8 cellular contexts compared by ENCODE assay signal in genomic region chr22:31296258-31296657, GRCh38. TPM values are rescaled to one million over a fixed set of nuclear protein-coding genes. Genes with fewer than 3 reads are reported as not detected.
A peak's percentile ranks its signal among the peaks of the same experiment; 100 is the strongest.
DNase-seq lines count a peak whose midpoint lies in the region; ATAC-seq and TF ChIP-seq lines count a peak whose summit lies in the region.

No MANE protein-coding gene starts in this region.

- TF ChIP-seq POLR2A in testis (IDR thresholded peaks at IDR 0.05): no peak

- no peaks in the 10 kb centered on the region for H3K79me2 ChIP-seq in Karpas-422 (ENCODE audit: low read length)

- H3K27me3 Mint-ChIP-seq in activated T-cell treated with anti-CD3 and anti-CD28 coated beads, Interleukin-2, amount 50 U/mL, for 24 hours: no peaks in the 10 kb centered on the region

- H3K27ac ChIP-seq in ascending aorta (peak overlapping the region; percentile 71 to 99), testis (peak overlapping the region; percentile 12 to 99), Karpas-422 (ENCODE audit: low read length) (no peak overlapping the region)

- H4K20me1 ChIP-seq in Karpas-422 (ENCODE audit: insufficient read depth, low read depth, low read length): no peaks in the 10 kb centered on the region

- no peak overlapping the region for H3K4me3 ChIP-seq in ascending aorta
- H3K4me3 ChIP-seq in testis: no peak overlapping the region
- no peak overlapping the region for H3K4me3 ChIP-seq in Karpas-422 (ENCODE audit: low read length)

- no peaks in the 10 kb centered on the region for H3K27me3 ChIP-seq in ascending aorta
- H3K27me3 ChIP-seq in testis: no peaks in the 10 kb centered on the region
- no peaks in the 10 kb centered on the region for H3K27me3 ChIP-seq in Karpas-422 (ENCODE audit: low read length)

- intact Hi-C loops in ascending aorta (cut with DNase I) (loop anchor here (10.0 kb wide), 1 partner anchor 351 kb away; no protein-coding TSS in a partner anchor), left colon (cut with DNase I, micrococcal nuclease) (no loop called here), testis (cut with DNase I; ENCODE audit: low total_unique reads) (no loop called here)

- no peak for DNase-seq in activated T-cell treated with anti-CD3 and anti-CD28 coated beads, Interleukin-2, amount 50 U/mL, for 24 hours
- no peak for DNase-seq in activated T-cell treated with anti-CD3 and anti-CD28 coated beads for 4 hours
- no peak for DNase-seq in ascending aorta (ENCODE audit: low spot score in 2 of 2)
- no peak for DNase-seq in left colon
- no peak for DNase-seq in testis
- DNase-seq in germinal center (ENCODE audit: low spot score): no peak
- no peak for DNase-seq in Karpas-422

- no peak overlapping the region for H2AFZ ChIP-seq in Karpas-422 (ENCODE audit: low read length)

- H3K4me1 ChIP-seq in ascending aorta: peaks cover 16 to 22% of the 10 kb centered on the region in 2 donors
- H3K4me1 ChIP-seq in testis: peaks cover 34% of the 10 kb centered on the region
- H3K4me1 ChIP-seq in Karpas-422 (ENCODE audit: low read length): peaks cover 25% of the 10 kb centered on the region

- WGBS in testis, 2 donors: 62 to 67% methylated on average over 4 of the region's 4 CpGs

- no peaks in the 10 kb centered on the region for H3K9me2 ChIP-seq in Karpas-422 (replicated peaks; ENCODE audit: insufficient read depth, low read length)

- H3K9me3 ChIP-seq in ascending aorta: no peaks in the 10 kb centered on the region
- no peaks in the 10 kb centered on the region for H3K9me3 ChIP-seq in testis
- no peaks in the 10 kb centered on the region for H3K9me3 ChIP-seq in Karpas-422 (ENCODE audit: low read length)

- TF ChIP-seq CTCF in ascending aorta (IDR thresholded peaks at IDR 0.05): no peak
- no peak for TF ChIP-seq CTCF in testis (IDR thresholded peaks at IDR 0.05)

- H3K4me2 ChIP-seq in Karpas-422 (ENCODE audit: low read depth, low read length, poor library complexity, severe bottlenecking): no peak overlapping the region

- H3K4me1 Mint-ChIP-seq in activated T-cell treated with anti-CD3 and anti-CD28 coated beads, Interleukin-2, amount 50 U/mL, for 24 hours (ENCODE audit: low read depth): peaks cover 65% of the 10 kb centered on the region

- no peak overlapping the region for H3K9ac ChIP-seq in Karpas-422 (ENCODE audit: low read length)

- peak overlapping the region; percentile 71 for H3K27ac Mint-ChIP-seq in activated T-cell treated with anti-CD3 and anti-CD28 coated beads, Interleukin-2, amount 50 U/mL, for 24 hours

- no peaks in the 10 kb centered on the region for H3K36me3 ChIP-seq in ascending aorta
- H3K36me3 ChIP-seq in testis (ENCODE audit: low read depth, missing control alignments): no peaks in the 10 kb centered on the region
- no peaks in the 10 kb centered on the region for H3K36me3 ChIP-seq in Karpas-422 (ENCODE audit: insufficient read depth, low read length)

- H3K4me3 Mint-ChIP-seq in activated T-cell treated with anti-CD3 and anti-CD28 coated beads, Interleukin-2, amount 50 U/mL, for 24 hours: peak overlapping the region; percentile 51

- H3K36me3 Mint-ChIP-seq in activated T-cell treated with anti-CD3 and anti-CD28 coated beads, Interleukin-2, amount 50 U/mL, for 24 hours (ENCODE audit: low read depth): peaks cover 2% of the 10 kb centered on the region

- ATAC-seq in left colon: peak; percentile 38
- ATAC-seq in HG02938 (IDR thresholded peaks at IDR 0.05; ENCODE audit: unreplicated experiment): no peak

- no peaks in the 10 kb centered on the region for H3K9me3 Mint-ChIP-seq in activated T-cell treated with anti-CD3 and anti-CD28 coated beads, Interleukin-2, amount 50 U/mL, for 24 hours

RNA-seq across cellular contexts. Expression of gene PIK3IP1, which starts 4.0 kb away (rescaled TPM):
- total RNA-seq in ascending aorta (16.4 TPM), left colon (10 to 100 TPM in 1 of 2 donors, 1 to 10 TPM in 1; 8.1 to 21.9 TPM), testis (10 to 100 TPM; 65.9 to 89.2 TPM)
- polyA plus RNA-seq in testis (ENCODE audit: insufficient read depth, low read depth, low replicate concordance): 42.4 TPM
- total RNA-seq in Karpas-422 (2014; rRNA removed; shearing (Covaris generic); ENCODE audit: low replicate concordance): 17.9 and 25.3 TPM in 2 replicates

RNA-seq across cellular contexts. Expression of gene PATZ1, which starts 49.9 kb away (rescaled TPM):
- total RNA-seq in ascending aorta (28.9 TPM), left colon (10 to 100 TPM; 11.0 to 15.0 TPM), testis (10 to 100 TPM; 38.1 to 48.7 TPM)
- polyA plus RNA-seq in testis (ENCODE audit: insufficient read depth, low read depth, low replicate concordance): 23.2 TPM
- total RNA-seq in Karpas-422 (2014; rRNA removed; shearing (Covaris generic); ENCODE audit: low replicate concordance): 65.4 and 87.4 TPM in 2 replicates
